ENCODE assay signal across 18 cellular contexts in the genomic region with DNA sequence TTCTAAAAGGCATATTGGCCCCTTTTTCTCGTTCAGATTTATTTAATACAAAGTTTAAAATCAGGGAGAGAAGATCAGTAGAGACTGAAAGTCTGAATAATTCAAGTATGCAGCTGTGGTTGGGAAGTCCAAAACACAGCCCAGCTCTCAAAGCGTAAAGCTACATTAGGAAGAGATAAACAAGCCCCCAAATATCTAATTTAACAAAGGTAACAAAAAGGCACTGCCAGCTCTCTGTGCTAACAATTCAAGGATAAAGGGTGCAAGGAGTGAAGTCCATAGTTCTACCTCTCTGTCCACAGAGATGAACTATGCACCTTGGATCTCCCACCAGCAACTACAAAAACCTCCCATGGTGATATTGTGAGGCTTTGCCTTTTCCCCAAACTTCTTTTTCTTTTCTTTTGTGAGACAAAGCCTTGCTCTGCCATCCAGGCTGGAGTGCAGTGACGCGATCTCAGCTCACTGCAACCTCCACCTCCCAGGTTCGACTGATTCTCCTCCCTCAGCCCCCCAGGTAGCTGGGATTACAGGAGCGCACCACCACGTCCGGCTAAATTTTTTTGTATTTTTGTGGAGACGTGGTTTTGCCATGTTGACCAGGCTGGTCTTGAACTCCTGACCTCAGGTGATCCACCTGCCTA.
"Had no signal": no experiment of that assay in that cellular context is flagged by ENCODE, and none has a peak within 500 bp of the region (broad histone marks: within the 10 kb centered on the region; RNA-seq: fewer than 3 reads in every experiment).

No MANE protein-coding gene starts in this region.

- H3K4me3 ChIP-seq: body of pancreas, dorsolateral prefrontal cortex, thoracic aorta had no signal

- H3K27me3 ChIP-seq: body of pancreas, dorsolateral prefrontal cortex, foreskin keratinocyte had no signal

- H3K27ac ChIP-seq: body of pancreas, foreskin keratinocyte, thoracic aorta had no signal

- H3K36me3 ChIP-seq: thoracic aorta had no signal

- FAIRE-seq: islet of Langerhans had no signal

- H3K4me1 ChIP-seq: body of pancreas, foreskin keratinocyte had no signal

- ATAC-seq: activated CD8-positive, alpha-beta T cell treated with anti-CD3 and anti-CD28 coated beads for 36 hours; activated T-helper 17 cell treated with anti-CD3 and anti-CD28 coated beads, Interleukin-2, amount 50 U/mL, for 72 hours; body of pancreas; foreskin keratinocyte; left colon; stimulated activated naive B cell treated with anti-CD40 and anti-IgM and Interleukin-4, amounts not matched to agents 10 μg/mL and 1 μg/mL and 100 μg/mL, for 72 hours; T-cell had no signal

- DNase-seq: activated CD4-positive, alpha-beta T cell treated with anti-CD3 and anti-CD28 coated beads, Interleukin-2, amount 10 ng/mL, durations not matched to agents 24 days and 14 days; activated CD8-positive, alpha-beta T cell treated with anti-CD3 and anti-CD28 coated beads for 36 hours; activated naive CD4-positive, alpha-beta T cell treated with Interleukin-2 at 50 U/mL for 16 hours; activated naive CD8-positive, alpha-beta T cell treated with anti-CD3 and anti-CD28 coated beads, Interleukin-2, amount 10 ng/mL, durations not matched to agents 7 days and 5 days; activated T-cell treated with anti-CD3 and anti-CD28 coated beads, Interleukin-2, amount 50 U/mL, for 1 hour; body of pancreas; dorsolateral prefrontal cortex; foreskin keratinocyte; hypothalamus; left colon; mammary epithelial cell; midbrain; nephron progenitor cell; stimulated activated naive B cell treated with anti-CD40 and anti-IgM and Interleukin-4, amounts not matched to agents 10 μg/mL and 1 μg/mL and 100 μg/mL, for 72 hours; T-cell had no signal

- H3K9me3 ChIP-seq: body of pancreas, thoracic aorta had no signal
